In the genomic region with DNA sequence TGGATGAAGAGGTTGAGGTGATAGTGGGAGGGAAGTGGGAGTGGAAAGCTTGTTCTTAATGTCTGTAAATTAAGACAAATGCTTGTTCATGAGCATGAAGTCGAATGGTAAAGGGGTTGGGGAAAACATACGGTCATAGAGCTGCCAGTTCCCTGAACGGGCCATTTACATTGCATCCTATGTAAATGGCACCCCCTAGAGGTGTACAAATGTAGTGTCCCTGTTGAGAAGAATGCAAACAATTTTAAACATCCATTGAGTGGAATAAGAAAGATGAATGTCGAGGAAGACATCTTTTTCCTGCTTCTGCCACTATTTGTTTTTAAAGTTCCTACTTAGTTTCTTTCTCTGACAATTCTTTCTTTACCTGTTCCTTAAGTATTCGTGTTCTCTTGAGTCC, we compare ENCODE assay signal across 10 cellular contexts.
DNase-seq lines count a peak whose midpoint lies in the region; ATAC-seq and TF ChIP-seq lines count a peak whose summit lies in the region.
"Had no signal": no experiment of that assay in that cellular context is flagged by ENCODE, and none has a peak within 500 bp of the region (broad histone marks: within the 10 kb centered on the region; RNA-seq: fewer than 3 reads in every experiment).

No MANE protein-coding gene starts in this region.

- no peak overlapping the region for H3K18ac ChIP-seq in mesenchymal stem cell (ENCODE audit: low read depth in 1 of 2, low read length in 2 of 2)

- H3K9me2 ChIP-seq in SK-N-SH: no peaks in the 10 kb centered on the region

- H3K36me3 ChIP-seq in DND-41 (ENCODE audit: insufficient read depth, low read length) (no peaks in the 10 kb centered on the region), SK-N-SH (replicated peaks in 1 of 2; ENCODE audit: control insufficient read depth in 1 of 2, insufficient read depth in 2 of 2, low read length in 1 of 2) (no peaks in the 10 kb centered on the region), mesenchymal stem cell (ENCODE audit: control insufficient read depth in 1 of 2, insufficient read depth in 2 of 2, low read depth in 1 of 2, low read length in 2 of 2) (no peaks in the 10 kb centered on the region)

- no peak for TF ChIP-seq EP300 in SK-N-SH (IDR thresholded peaks at IDR 0.05; ENCODE audit: borderline replicate concordance in 1 of 2, low read depth in 1 of 2, low read length in 1 of 2)

- H2AK5ac ChIP-seq in mesenchymal stem cell (ENCODE audit: low read length, severe bottlenecking): no peak overlapping the region

- no peak overlapping the region for H4K8ac ChIP-seq in mesenchymal stem cell (ENCODE audit: low read length)

- ATAC-seq in DND-41 (ENCODE audit: insufficient read depth, low read depth) (no peak), HG02642 (IDR thresholded peaks at IDR 0.05; ENCODE audit: poor library complexity, unreplicated experiment) (no peak)
- ATAC-seq: stimulated activated effector memory CD8-positive, alpha-beta T cell treated with anti-CD3 and anti-CD28 coated beads, Interleukin-12 subunit alpha, Interleukin-12 subunit beta, amount 100 ng/mL, for 72 hours had no signal

- peak; percentile 44 for TF ChIP-seq RAD21 in SK-N-SH (IDR thresholded peaks at IDR 0.05; ENCODE audit: low read length)

- H3K9ac ChIP-seq in DND-41 (ENCODE audit: low read depth, low read length): no peak overlapping the region
- no peak overlapping the region for H3K9ac ChIP-seq in SK-N-SH
- H3K9ac ChIP-seq in mesenchymal stem cell (ENCODE audit: low read length): no peak overlapping the region

- no peak overlapping the region for H2BK120ac ChIP-seq in mesenchymal stem cell (ENCODE audit: low read depth, low read length)

- peaks cover 4% of the 10 kb centered on the region for H3K27me3 ChIP-seq in DND-41 (ENCODE audit: insufficient read depth, low read length, poor library complexity)
- H3K27me3 ChIP-seq in SK-N-SH (ENCODE audit: insufficient read depth): no peaks in the 10 kb centered on the region
- no peaks in the 10 kb centered on the region for H3K27me3 ChIP-seq in mesenchymal stem cell (ENCODE audit: control insufficient read depth in 1 of 2, insufficient read depth in 1 of 2, low read length in 2 of 2)

- DNase-seq in DND-41: no peak
- no peak for DNase-seq in HFF-Myc (ENCODE audit: extremely low read depth, low read depth)
- DNase-seq in SK-N-SH: peak; percentile 25
- peak; percentile 33 for DNase-seq in iPS-NIHi11 (ENCODE audit: low spot score)
- DNase-seq in HK-2 (ENCODE audit: unreplicated experiment): no peak
- no peak for DNase-seq in mesenchymal stem cell
- DNase-seq in activated CD4-positive, CD25-positive, alpha-beta regulatory T cell treated with anti-CD3 and anti-CD28 coated beads, Interleukin-2, amount 50 U/mL, for 72 hours: no peak
- DNase-seq: retina had no signal

- H3K4me3 ChIP-seq in DND-41 (ENCODE audit: low read depth in 1 of 2, low read length in 2 of 2): no peak overlapping the region
- H3K4me3 ChIP-seq in HFF-Myc (replicated peaks; ENCODE audit: low read depth, low read length): no peak overlapping the region
- no peak overlapping the region for H3K4me3 ChIP-seq in SK-N-SH (ENCODE audit: low read depth in 2 of 2, low read length in 1 of 2)
- no peak overlapping the region for H3K4me3 ChIP-seq in mesenchymal stem cell (ENCODE audit: insufficient read depth in 1 of 2, low read depth in 1 of 2, low read length in 2 of 2)

- no peaks in the 10 kb centered on the region for H3K79me1 ChIP-seq in mesenchymal stem cell (replicated peaks; ENCODE audit: low read length, poor library complexity, severe bottlenecking)

- H3K9me3 ChIP-seq in DND-41 (ENCODE audit: insufficient read depth, low read length, severe bottlenecking) (no peaks in the 10 kb centered on the region), SK-N-SH (no peaks in the 10 kb centered on the region), mesenchymal stem cell (ENCODE audit: control insufficient read depth, low read length) (no peaks in the 10 kb centered on the region)

- H3K23ac ChIP-seq in mesenchymal stem cell (ENCODE audit: low read length in 2 of 2): no peak overlapping the region

- H3F3A ChIP-seq in SK-N-SH (replicated peaks; ENCODE audit: insufficient read depth): no peaks in the 10 kb centered on the region

- H2BK15ac ChIP-seq in mesenchymal stem cell (ENCODE audit: low read depth, poor library complexity, severe bottlenecking): no peak overlapping the region

- H3K14ac ChIP-seq in mesenchymal stem cell (ENCODE audit: low read length in 2 of 2): no peak overlapping the region

- CTCF ChIA-PET in SK-N-SH (lab: Yijun Ruan, JAX): interaction anchor here (0.8 to 2.4 kb wide), 12 partner anchors 9 to 975 kb away, joined by 3 to 18 read pairs (median 5); no protein-coding TSS in a partner anchor

- no peaks in the 10 kb centered on the region for H4K20me1 ChIP-seq in DND-41 (ENCODE audit: insufficient read depth, low read length)
- H4K20me1 ChIP-seq in SK-N-SH (ENCODE audit: insufficient read depth): no peaks in the 10 kb centered on the region

- H2BK5ac ChIP-seq in mesenchymal stem cell (ENCODE audit: low read depth, low read length, poor library complexity, severe bottlenecking): no peak overlapping the region

- H2BK12ac ChIP-seq in mesenchymal stem cell (ENCODE audit: low read length in 2 of 2): no peak overlapping the region

- 24% methylated on average over 5 of the region's 5 CpGs for WGBS in SK-N-SH (ENCODE audit: low lambda C conversion rate)
- 62% methylated on average over 5 of the region's 5 CpGs for WGBS in mesenchymal stem cell

- POLR2A ChIA-PET in SK-N-SH (lab: Yijun Ruan, JAX): no interaction called here

- H3K4me1 ChIP-seq in DND-41 (ENCODE audit: insufficient read depth, low read length) (no peaks in the 10 kb centered on the region), SK-N-SH (ENCODE audit: control insufficient read depth in 1 of 2, insufficient read depth in 2 of 2, low read depth in 1 of 2, low read length in 1 of 2) (no peaks in the 10 kb centered on the region; a peak in 1 of 4 replicates), mesenchymal stem cell (ENCODE audit: control insufficient read depth, insufficient read depth, low read depth, low read length) (no peaks in the 10 kb centered on the region)

- no peak overlapping the region for H2AFZ ChIP-seq in DND-41 (ENCODE audit: low read depth, low read length)
- no peak overlapping the region for H2AFZ ChIP-seq in SK-N-SH (ENCODE audit: low read depth)
- no peak overlapping the region for H2AFZ ChIP-seq in mesenchymal stem cell (ENCODE audit: low read depth, low read length)

- no peak overlapping the region for H3K27ac ChIP-seq in DND-41 (ENCODE audit: low read length)
- no peak overlapping the region for H3K27ac ChIP-seq in SK-N-SH (ENCODE audit: low read depth in 2 of 2, low read length in 1 of 2)
- no peak overlapping the region for H3K27ac ChIP-seq in mesenchymal stem cell (ENCODE audit: low read length, poor library complexity, severe bottlenecking)

- no peak overlapping the region for H3K4ac ChIP-seq in mesenchymal stem cell (ENCODE audit: low read depth in 1 of 2, low read length in 2 of 2)

- H3K79me2 ChIP-seq in DND-41 (ENCODE audit: insufficient read depth, low read length) (no peaks in the 10 kb centered on the region), SK-N-SH (ENCODE audit: insufficient read depth) (no peaks in the 10 kb centered on the region)

- TF ChIP-seq CTCF in DND-41 (IDR thresholded peaks at IDR 0.05; ENCODE audit: borderline replicate concordance, extremely low read depth, low read length, poor library complexity, severe bottlenecking): peak; percentile 57
- TF ChIP-seq CTCF in HFF-Myc (IDR thresholded peaks at IDR 0.05; ENCODE audit: low read depth, low read length, missing control alignments): peak; percentile 59
- TF ChIP-seq CTCF in SK-N-SH (IDR thresholded peaks at IDR 0.05): peak; percentile 64

- H3K4me2 ChIP-seq in DND-41 (ENCODE audit: insufficient read depth, low read length): no peak overlapping the region
- no peak overlapping the region for H3K4me2 ChIP-seq in SK-N-SH
- H3K4me2 ChIP-seq in mesenchymal stem cell (ENCODE audit: low read length, poor library complexity, severe bottlenecking): no peak overlapping the region

- H4K91ac ChIP-seq in mesenchymal stem cell (ENCODE audit: low read length): no peak overlapping the region

TF ChIP-seq in SK-N-SH, 30 proteins besides CTCF, POLR2A, EP300 and RAD21:
- no peak for TF ChIP-seq JUND (IDR thresholded peaks at IDR 0.05)
- TF ChIP-seq RFX5 (IDR thresholded peaks at IDR 0.05; ENCODE audit: low read length): no peak
- 0 out of 2 replicates have a peak, but pooled peaks have one; percentile 10 for TF ChIP-seq SMC3 (IDR thresholded peaks at IDR 0.05; ENCODE audit: low read depth, low read length)
TF ChIP-seq in SK-N-SH: peak in this region for 1.

Comparison
In these comparisons a context has a peak if more than half of its experiments do, and no peak if none do; other contexts are left out.
1. DNase-seq: peak in SK-N-SH (single experiment) and iPS-NIHi11 (single experiment); none in DND-41 (single experiment), HFF-Myc (single experiment), HK-2 (single experiment), mesenchymal stem cell (single experiment) and activated CD4-positive, CD25-positive, alpha-beta regulatory T cell treated with anti-CD3 and anti-CD28 coated beads, Interleukin-2, amount 50 U/mL, for 72 hours (single experiment).
2. Peak in every context shown above with its lines, with median percentiles within 50 percentile points of each other: CTCF ChIP-seq.